ENCODE assay signal across 1 cellular context in genomic region chr22:39315389-39315788, GRCh38.
TF ChIP-seq lines count a peak whose summit lies in the region.

No MANE protein-coding gene starts in this region.

TF ChIP-seq in H1, 55 proteins besides CTCF, POLR2A, EP300 and RAD21:
- TF ChIP-seq RNF2 (IDR thresholded peaks at IDR 0.05; ENCODE audit: borderline replicate concordance, low read depth, low read length, missing control alignments, poor library complexity, severe bottlenecking): no peak
- no peak for TF ChIP-seq ASH2L (IDR thresholded peaks at IDR 0.05; ENCODE audit: low read length)
- TF ChIP-seq BACH1 (IDR thresholded peaks at IDR 0.05; ENCODE audit: low read length): no peak
- peak; percentile 77; the same call in 1 of the 2 replicates for TF ChIP-seq POLR2AphosphoS5 (IDR thresholded peaks at IDR 0.05; ENCODE audit: low read depth, low read length)
